Comparison of ENCODE assay signal across 18 cellular contexts in genomic region chr13:110345701-110346100, GRCh38. TPM values are rescaled to one million over a fixed set of nuclear protein-coding genes. Genes with fewer than 3 reads are reported as not detected.
A peak's percentile ranks its signal among the peaks of the same experiment; 100 is the strongest.
DNase-seq lines count a peak whose midpoint lies in the region; ATAC-seq and TF ChIP-seq lines count a peak whose summit lies in the region.
"Had no signal": no experiment of that assay in that cellular context is flagged by ENCODE, and none has a peak within 500 bp of the region (broad histone marks: within the 10 kb centered on the region; RNA-seq: fewer than 3 reads in every experiment).

No MANE protein-coding gene starts in this region.

- ATAC-seq in PC-3, result no peak
- no peak for ATAC-seq in GM21717 (IDR thresholded peaks at IDR 0.05; ENCODE audit: unreplicated experiment)
- ATAC-seq in GM18873 (IDR thresholded peaks at IDR 0.05; ENCODE audit: low FRiP score, unreplicated experiment), result no peak

- peak overlapping the region; percentile 4 for H3K4me3 Mint-ChIP-seq in endothelial cell (ENCODE audit: unreplicated experiment)

- no peak overlapping the region for H2BK12ac ChIP-seq in neuronal stem cell (ENCODE audit: low read length)

- peak overlapping the region; percentile 62 for H3K18ac ChIP-seq in neuronal stem cell (ENCODE audit: low read length)

- POLR2A ChIA-PET in PC-3 (lab: Charles Lee; ENCODE audit: unreplicated experiment), result no interaction called here

- DNase-seq in PC-3 (no peak), endothelial cell (ENCODE audit: low spot score) (no peak), neuronal stem cell (ENCODE audit: low spot score) (no peak), OCI-M2 (lab: John Stamatoyannopoulos, UW; ENCODE audit: unreplicated experiment) (no peak)
- DNase-seq in effector memory CD4-positive, alpha-beta T cell, result no peak
- DNase-seq: AML-193, Caco-2, H7, MG63, NCI-H1092 treated with DMSO at 0.1 percent for 48 hours, NCI-H1694, NCI-H2107, NCI-H345, Right ventricle myocardium superior had no signal

- H3K23ac ChIP-seq in neuronal stem cell (ENCODE audit: low read depth, low read length, poor library complexity), result no peak overlapping the region

- CTCF ChIA-PET in PC-3 (lab: Charles Lee), result no interaction called here

- H3K9me2 ChIP-seq in PC-3 (replicated peaks; ENCODE audit: low read length), result no peaks in the 10 kb centered on the region

- no peak overlapping the region for H2AK5ac ChIP-seq in neuronal stem cell (ENCODE audit: low read depth, low read length)

- no peaks in the 10 kb centered on the region for H3K9me3 ChIP-seq in PC-3 (ENCODE audit: low read length)
- peaks cover 2 to 14% of the 10 kb centered on the region in 2 donors for H3K9me3 ChIP-seq in neuronal stem cell (replicated peaks in 1 of 2; ENCODE audit: control insufficient read depth in 2 of 2, insufficient read depth in 1 of 2, low read depth in 1 of 2, low read length in 2 of 2)
- H3K9me3 ChIP-seq in subcutaneous abdominal adipose tissue (ENCODE audit: control insufficient read depth in 5 of 5, low read length in 5 of 5), result no peaks in the 10 kb centered on the region
- H3K9me3 ChIP-seq in effector memory CD4-positive, alpha-beta T cell (ENCODE audit: control insufficient read depth, low read length), result no peaks in the 10 kb centered on the region
- H3K9me3 ChIP-seq: Caco-2, MG63 had no signal

- no peak overlapping the region for H3K4me3 ChIP-seq in PC-3 (ENCODE audit: low read length)
- peak overlapping the region in 1 of 2 donors; percentile 39 for H3K4me3 ChIP-seq in neuronal stem cell (ENCODE audit: low read length in 2 of 2)
- no peak overlapping the region for H3K4me3 ChIP-seq in subcutaneous abdominal adipose tissue (ENCODE audit: low read depth in 1 of 5, low read length in 5 of 5)
- H3K4me3 ChIP-seq in effector memory CD4-positive, alpha-beta T cell (ENCODE audit: insufficient read depth, low read depth, low read length, poor library complexity, severe bottlenecking), result no peak overlapping the region
- H3K4me3 ChIP-seq: MG63 had no signal

- no peak overlapping the region for H2BK120ac ChIP-seq in neuronal stem cell (ENCODE audit: low read depth, low read length)

- no peaks in the 10 kb centered on the region for H3K27me3 ChIP-seq in PC-3 (ENCODE audit: low read length)
- H3K27me3 ChIP-seq in neuronal stem cell (ENCODE audit: control insufficient read depth in 3 of 3, insufficient read depth in 3 of 3, low read depth in 1 of 3, low read length in 3 of 3), result no peaks in the 10 kb centered on the region
- H3K27me3 ChIP-seq in subcutaneous abdominal adipose tissue (ENCODE audit: control insufficient read depth in 5 of 5, insufficient read depth in 4 of 5, low read length in 5 of 5), result no peaks in the 10 kb centered on the region
- no peaks in the 10 kb centered on the region for H3K27me3 ChIP-seq in effector memory CD4-positive, alpha-beta T cell (replicated peaks; ENCODE audit: control insufficient read depth, insufficient read depth, low read length, poor library complexity, severe bottlenecking)
- H3K27me3 ChIP-seq: MG63 had no signal

- H4K20me1 ChIP-seq in PC-3 (ENCODE audit: low read length), result no peaks in the 10 kb centered on the region

- H3K36me3 ChIP-seq in PC-3 (ENCODE audit: low read depth, low read length), result no peaks in the 10 kb centered on the region
- H3K36me3 ChIP-seq in neuronal stem cell (replicated peaks in 1 of 2; ENCODE audit: control insufficient read depth in 2 of 2, insufficient read depth in 2 of 2, low read length in 2 of 2), result peaks cover 0 to 28% of the 10 kb centered on the region in 2 donors
- peaks cover 0 to 15% (median 11%) of the 10 kb centered on the region in 5 donors for H3K36me3 ChIP-seq in subcutaneous abdominal adipose tissue (ENCODE audit: control insufficient read depth in 5 of 5, insufficient read depth in 5 of 5, low read length in 5 of 5)
- no peaks in the 10 kb centered on the region for H3K36me3 ChIP-seq in effector memory CD4-positive, alpha-beta T cell (ENCODE audit: control insufficient read depth, insufficient read depth, low read length)
- H3K36me3 ChIP-seq: MG63 had no signal

- H4K91ac ChIP-seq in neuronal stem cell (ENCODE audit: low read depth, low read length, poor library complexity), result no peak overlapping the region

- H3K4ac ChIP-seq in neuronal stem cell (ENCODE audit: low read length), result no peak overlapping the region

- H3K36me3 Mint-ChIP-seq in endothelial cell (ENCODE audit: low read depth, unreplicated experiment), result peaks cover 47% of the 10 kb centered on the region

- H3K27ac Mint-ChIP-seq in endothelial cell (ENCODE audit: unreplicated experiment), result no peak overlapping the region

- WGBS in neuronal stem cell (ENCODE audit: extremely low coverage in 2 of 2, insufficient read length in 2 of 2, insufficient replicate concordance in 1 of 2), 2 donors, result no CpG with 5 or more reads among the region's 4 CpGs

- peaks cover 16% of the 10 kb centered on the region for H3K27me3 Mint-ChIP-seq in endothelial cell (ENCODE audit: unreplicated experiment)

- peaks cover 65% of the 10 kb centered on the region for H3K4me1 ChIP-seq in PC-3 (ENCODE audit: insufficient read depth, low read length)
- H3K4me1 ChIP-seq in neuronal stem cell (ENCODE audit: control insufficient read depth in 2 of 2, insufficient read depth in 1 of 2, low read depth in 1 of 2, low read length in 2 of 2), result peaks cover 13 to 22% of the 10 kb centered on the region in 2 donors
- peaks cover 14 to 69% (median 49%) of the 10 kb centered on the region in 5 donors for H3K4me1 ChIP-seq in subcutaneous abdominal adipose tissue (ENCODE audit: control insufficient read depth in 5 of 5, insufficient read depth in 5 of 5, low read length in 5 of 5)
- peaks cover 2% of the 10 kb centered on the region for H3K4me1 ChIP-seq in effector memory CD4-positive, alpha-beta T cell (ENCODE audit: control insufficient read depth, insufficient read depth, low read length, poor library complexity, severe bottlenecking)

- no TSS peak for BruUV-seq in PC-3 (replicated peaks; lab: Mats Ljungman, UMichigan)

- no peak overlapping the region for H3K14ac ChIP-seq in neuronal stem cell (ENCODE audit: low read length)

- peaks cover 4% of the 10 kb centered on the region for H3F3A ChIP-seq in PC-3 (ENCODE audit: low read length, unreplicated experiment)

- H3K9ac ChIP-seq in PC-3 (ENCODE audit: low read length), result peak overlapping the region; percentile 19; the same call in 1 of the 2 replicates
- peak overlapping the region; percentile 18 for H3K9ac ChIP-seq in neuronal stem cell (ENCODE audit: low read depth, low read length, poor library complexity)
- no peak overlapping the region for H3K9ac ChIP-seq in subcutaneous abdominal adipose tissue (ENCODE audit: low read length in 5 of 5)
- H3K9ac ChIP-seq: KMS-11 had no signal

- H3K27ac ChIP-seq in PC-3 (ENCODE audit: low read length) (peak overlapping the region; percentile 92), neuronal stem cell (replicated peaks; ENCODE audit: low read length) (no peak overlapping the region), subcutaneous abdominal adipose tissue (ENCODE audit: low read depth, low read length) (peak overlapping the region; percentile 94)
- H3K27ac ChIP-seq in effector memory CD4-positive, alpha-beta T cell (ENCODE audit: insufficient read depth, low read length, poor library complexity, severe bottlenecking), result no peak overlapping the region
- H3K27ac ChIP-seq: KMS-11 had no signal

- peaks cover 61% of the 10 kb centered on the region for H3K79me2 ChIP-seq in PC-3 (ENCODE audit: low read length)

- peaks cover 8% of the 10 kb centered on the region for H3K79me1 ChIP-seq in neuronal stem cell (ENCODE audit: low read depth, low read length)

- peaks cover 95% of the 10 kb centered on the region for H3K4me1 Mint-ChIP-seq in endothelial cell (ENCODE audit: unreplicated experiment)

- peak overlapping the region; percentile 77 for H3K4me2 ChIP-seq in PC-3 (ENCODE audit: low read length)
- H3K4me2 ChIP-seq in neuronal stem cell (ENCODE audit: insufficient read depth, low read length, poor library complexity, severe bottlenecking), result no peak overlapping the region
- H3K4me2 ChIP-seq: KMS-11 had no signal

- TF ChIP-seq CTCF in PC-3 (conservative IDR thresholded peaks at IDR 0.05; ENCODE audit: low read depth, low read length) (no peak), endothelial cell (IDR thresholded peaks at IDR 0.05; ENCODE audit: unreplicated experiment) (no peak)

- H2BK5ac ChIP-seq in neuronal stem cell (ENCODE audit: low read length), result no peak overlapping the region

- intact Hi-C loops in PC-3 (cut with micrococcal nuclease), result loop anchor here (2.0 kb wide), 3 partner anchors 37 to 45 kb away; no protein-coding TSS in a partner anchor

- H2AFZ ChIP-seq in PC-3 (ENCODE audit: low read length), result no peak overlapping the region
- no peak overlapping the region for H2AFZ ChIP-seq in neuronal stem cell (ENCODE audit: low read length)

- H4K8ac ChIP-seq in neuronal stem cell (ENCODE audit: low read depth, low read length), result no peak overlapping the region

- H2BK15ac ChIP-seq in neuronal stem cell (ENCODE audit: low read length), result no peak overlapping the region

- H3K9me3 Mint-ChIP-seq in endothelial cell (ENCODE audit: unreplicated experiment), result no peaks in the 10 kb centered on the region

RNA-seq across cellular contexts. Expression of gene COL4A2, which starts 38.6 kb away (rescaled TPM):
- total RNA-seq in PC-3 (2014; rRNA removed) (74.5 and 127 TPM in 2 replicates), endothelial cell (ENCODE audit: unreplicated experiment) (1,556 TPM)
- polyA plus RNA-seq in neuronal stem cell (2013, experiment 1 of 2), result 117 TPM
- polyA plus RNA-seq in neuronal stem cell (2013, experiment 2 of 2), result 118 TPM

RNA-seq across cellular contexts. Expression of gene COL4A1, which starts 38.7 kb away (rescaled TPM):
- total RNA-seq in PC-3 (2014; rRNA removed) (35.7 and 48.7 TPM in 2 replicates), endothelial cell (ENCODE audit: unreplicated experiment) (2,720 TPM)
- polyA plus RNA-seq in neuronal stem cell (2013, experiment 1 of 2), result 42.8 TPM
- polyA plus RNA-seq in neuronal stem cell (2013, experiment 2 of 2), result 45.1 TPM

Comparison
In these comparisons a context has a peak if more than half of its experiments do, and no peak if none do; other contexts are left out.
1. H3K27ac ChIP-seq: peak in PC-3 (single experiment) and subcutaneous abdominal adipose tissue (single experiment); none in neuronal stem cell (single experiment) and effector memory CD4-positive, alpha-beta T cell (single experiment).
2. H3K9ac ChIP-seq: peak in PC-3 (single experiment) and neuronal stem cell (single experiment); none in subcutaneous abdominal adipose tissue (0 of 5).
3. RNA of gene COL4A2, which starts 38.6 kb away (total RNA-seq): 1,556 TPM in endothelial cell (single experiment); 74.5 to 127 TPM in PC-3; every median in the first group is over 10 times any median in the second.
4. RNA of gene COL4A1, which starts 38.7 kb away (total RNA-seq): 2,720 TPM in endothelial cell (single experiment); 35.7 to 48.7 TPM in PC-3; every median in the first group is over 10 times any median in the second.